1 cellular context compared by ENCODE assay signal in genomic region chr1:153773004-153773921, GRCh38.
TF ChIP-seq lines count a peak whose summit lies in the region.

No MANE protein-coding gene starts in this region.

TF ChIP-seq in H1, 55 proteins besides CTCF, POLR2A, EP300 and RAD21:
- TF ChIP-seq GTF2F1 (IDR thresholded peaks at IDR 0.05; ENCODE audit: borderline replicate concordance, low read depth, low read length) = no peak
- no peak for TF ChIP-seq EZH2 (IDR thresholded peaks at IDR 0.05; ENCODE audit: low read depth, low read length, severe bottlenecking)
- no peak for TF ChIP-seq CHD2 (IDR thresholded peaks at IDR 0.05; ENCODE audit: low read length)
- no peak for TF ChIP-seq RNF2 (IDR thresholded peaks at IDR 0.05; ENCODE audit: borderline replicate concordance, low read depth, low read length, missing control alignments, poor library complexity, severe bottlenecking)
- no peak for TF ChIP-seq E2F6 (IDR thresholded peaks at IDR 0.05)
- no peak for TF ChIP-seq SP1 (IDR thresholded peaks at IDR 0.05; ENCODE audit: low read depth, low read length)
- TF ChIP-seq SRF (IDR thresholded peaks at IDR 0.05; ENCODE audit: low read depth, low read length) = no peak
- TF ChIP-seq KDM1A (IDR thresholded peaks at IDR 0.05; ENCODE audit: borderline replicate concordance, low read length) = no peak
- no peak for TF ChIP-seq SP4 (IDR thresholded peaks at IDR 0.05; ENCODE audit: low read length)
- TF ChIP-seq CBX5 (IDR thresholded peaks at IDR 0.05; ENCODE audit: low read depth, low read length) = no peak
- TF ChIP-seq SUZ12 (IDR thresholded peaks at IDR 0.05; ENCODE audit: low read length) = no peak
- TF ChIP-seq CHD7 (IDR thresholded peaks at IDR 0.05; ENCODE audit: insufficient replicate concordance, low read length) = no peak
- TF ChIP-seq CBX8 (IDR thresholded peaks at IDR 0.05; ENCODE audit: borderline replicate concordance, low read depth, low read length) = no peak
- no peak for TF ChIP-seq NANOG (IDR thresholded peaks at IDR 0.05; ENCODE audit: insufficient read depth, low read depth, low read length, poor library complexity, severe bottlenecking)
- TF ChIP-seq FOSL1 (IDR thresholded peaks at IDR 0.05; ENCODE audit: insufficient read depth, low read depth, low read length) = no peak
- TF ChIP-seq ATF3 (IDR thresholded peaks at IDR 0.05; ENCODE audit: insufficient read depth, low read depth, low read length) = no peak
